Comparison of ENCODE assay signal across 1 cellular context in the genomic region with DNA sequence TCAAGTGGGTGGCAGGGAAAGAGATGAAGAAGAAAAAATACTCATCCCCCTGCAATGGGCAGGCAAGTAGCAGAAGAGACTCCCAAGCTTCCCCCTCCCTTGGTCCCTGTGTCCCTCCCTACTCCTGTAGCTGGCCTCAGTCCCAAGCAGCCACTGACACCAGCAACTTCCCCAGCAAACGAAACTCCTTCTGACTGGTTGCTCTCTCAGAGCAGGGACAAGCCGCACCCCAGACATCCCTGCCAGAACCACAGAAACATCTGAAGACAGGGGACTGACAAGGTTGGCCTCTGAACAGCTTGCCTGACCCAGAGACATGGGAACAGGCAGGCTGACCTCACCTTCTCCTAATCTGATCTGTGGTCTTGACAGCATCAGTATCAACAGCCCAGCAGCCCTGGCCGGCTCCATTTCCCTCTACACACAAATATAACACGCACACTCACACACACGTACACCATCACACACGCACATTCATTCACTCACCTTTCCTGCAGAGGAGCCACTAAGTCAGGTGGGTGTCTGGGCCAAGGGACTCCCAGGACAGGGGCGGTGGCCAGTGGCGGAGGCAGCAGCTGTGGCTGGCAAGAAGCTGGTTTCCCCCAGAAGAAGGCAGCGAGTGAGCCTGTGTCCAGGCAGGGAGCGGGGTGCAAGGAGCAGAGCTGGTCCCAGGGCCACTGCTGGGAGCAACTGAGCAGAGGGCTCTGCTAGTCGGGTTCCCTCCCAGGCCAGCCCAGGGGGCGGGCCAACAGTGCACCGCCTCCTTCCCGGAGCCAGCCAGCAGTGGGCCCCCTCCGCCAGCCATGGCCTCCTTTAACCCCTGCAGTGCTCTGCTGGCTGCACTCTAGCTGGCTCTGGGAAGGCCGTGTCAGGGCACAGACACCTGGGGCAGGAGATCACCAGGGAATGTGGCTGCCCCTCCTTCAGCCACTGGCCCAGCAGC.
TF ChIP-seq lines count a peak whose summit lies in the region.

No MANE protein-coding gene starts in this region.

TF ChIP-seq in HepG2, 621 proteins besides CTCF, POLR2A, EP300 and RAD21 (continued from another document and continues in another):
- TF ChIP-seq LRRFIP1 (CRISPR knock-in tag; conservative IDR thresholded peaks at IDR 0.05) = no peak
- TF ChIP-seq ZSCAN20 (CRISPR knock-in tag; IDR thresholded peaks at IDR 0.05; ENCODE audit: borderline replicate concordance) = no peak
- TF ChIP-seq, protein P1, sequence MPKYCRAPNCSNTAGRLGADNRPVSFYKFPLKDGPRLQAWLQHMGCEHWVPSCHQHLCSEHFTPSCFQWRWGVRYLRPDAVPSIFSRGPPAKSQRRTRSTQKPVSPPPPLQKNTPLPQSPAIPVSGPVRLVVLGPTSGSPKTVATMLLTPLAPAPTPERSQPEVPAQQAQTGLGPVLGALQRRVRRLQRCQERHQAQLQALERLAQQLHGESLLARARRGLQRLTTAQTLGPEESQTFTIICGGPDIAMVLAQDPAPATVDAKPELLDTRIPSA (CRISPR knock-in tag; IDR thresholded peaks at IDR 0.05; ENCODE audit: borderline replicate concordance) = no peak; the same call in 1 of the 2 replicates
- TF ChIP-seq, protein P2, sequence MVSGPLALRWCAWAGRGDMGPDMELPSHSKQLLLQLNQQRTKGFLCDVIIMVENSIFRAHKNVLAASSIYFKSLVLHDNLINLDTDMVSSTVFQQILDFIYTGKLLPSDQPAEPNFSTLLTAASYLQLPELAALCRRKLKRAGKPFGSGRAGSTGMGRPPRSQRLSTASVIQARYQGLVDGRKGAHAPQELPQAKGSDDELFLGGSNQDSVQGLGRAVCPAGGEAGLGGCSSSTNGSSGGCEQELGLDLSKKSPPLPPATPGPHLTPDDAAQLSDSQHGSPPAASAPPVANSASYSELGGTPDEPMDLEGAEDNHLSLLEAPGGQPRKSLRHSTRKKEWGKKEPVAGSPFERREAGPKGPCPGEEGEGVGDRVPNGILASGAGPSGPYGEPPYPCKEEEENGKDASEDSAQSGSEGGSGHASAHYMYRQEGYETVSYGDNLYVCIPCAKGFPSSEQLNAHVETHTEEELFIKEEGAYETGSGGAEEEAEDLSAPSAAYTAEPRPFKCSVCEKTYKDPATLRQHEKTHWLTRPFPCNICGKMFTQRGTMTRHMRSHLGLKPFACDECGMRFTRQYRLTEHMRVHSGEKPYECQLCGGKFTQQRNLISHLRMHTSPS (CRISPR knock-in tag; IDR thresholded peaks at IDR 0.05; ENCODE audit: low read depth) = peak; percentile 89
- TF ChIP-seq, protein P3, sequence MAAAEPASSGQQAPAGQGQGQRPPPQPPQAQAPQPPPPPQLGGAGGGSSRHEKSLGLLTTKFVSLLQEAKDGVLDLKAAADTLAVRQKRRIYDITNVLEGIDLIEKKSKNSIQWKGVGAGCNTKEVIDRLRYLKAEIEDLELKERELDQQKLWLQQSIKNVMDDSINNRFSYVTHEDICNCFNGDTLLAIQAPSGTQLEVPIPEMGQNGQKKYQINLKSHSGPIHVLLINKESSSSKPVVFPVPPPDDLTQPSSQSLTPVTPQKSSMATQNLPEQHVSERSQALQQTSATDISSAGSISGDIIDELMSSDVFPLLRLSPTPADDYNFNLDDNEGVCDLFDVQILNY (CRISPR knock-in tag; conservative IDR thresholded peaks at IDR 0.05) = no peak
- TF ChIP-seq DR1 (CRISPR knock-in tag; IDR thresholded peaks at IDR 0.05) = no peak
- no peak for TF ChIP-seq TBL1XR1 (IDR thresholded peaks at IDR 0.05; ENCODE audit: borderline replicate concordance, low read length, partially characterized antibody)
- peak; percentile 40; the same call in 1 of the 2 replicates for TF ChIP-seq ZNF629 (CRISPR knock-in tag; conservative IDR thresholded peaks at IDR 0.05)
- peak; percentile 74 for TF ChIP-seq RBM39 (IDR thresholded peaks at IDR 0.05; ENCODE audit: low read depth, low read length, poor library complexity, severe bottlenecking)
- no peak for TF ChIP-seq CAMTA2 (CRISPR knock-in tag; IDR thresholded peaks at IDR 0.05; ENCODE audit: borderline replicate concordance)
- no peak for TF ChIP-seq ZNF383 (CRISPR knock-in tag; IDR thresholded peaks at IDR 0.05; ENCODE audit: borderline replicate concordance)
- no peak for TF ChIP-seq ZNF549 (CRISPR knock-in tag; IDR thresholded peaks at IDR 0.05)
- no peak for TF ChIP-seq ZNF850 (CRISPR knock-in tag; conservative IDR thresholded peaks at IDR 0.05)
- TF ChIP-seq U2AF2 (IDR thresholded peaks at IDR 0.05; ENCODE audit: low read depth, low read length) = no peak
- TF ChIP-seq, protein P4, sequence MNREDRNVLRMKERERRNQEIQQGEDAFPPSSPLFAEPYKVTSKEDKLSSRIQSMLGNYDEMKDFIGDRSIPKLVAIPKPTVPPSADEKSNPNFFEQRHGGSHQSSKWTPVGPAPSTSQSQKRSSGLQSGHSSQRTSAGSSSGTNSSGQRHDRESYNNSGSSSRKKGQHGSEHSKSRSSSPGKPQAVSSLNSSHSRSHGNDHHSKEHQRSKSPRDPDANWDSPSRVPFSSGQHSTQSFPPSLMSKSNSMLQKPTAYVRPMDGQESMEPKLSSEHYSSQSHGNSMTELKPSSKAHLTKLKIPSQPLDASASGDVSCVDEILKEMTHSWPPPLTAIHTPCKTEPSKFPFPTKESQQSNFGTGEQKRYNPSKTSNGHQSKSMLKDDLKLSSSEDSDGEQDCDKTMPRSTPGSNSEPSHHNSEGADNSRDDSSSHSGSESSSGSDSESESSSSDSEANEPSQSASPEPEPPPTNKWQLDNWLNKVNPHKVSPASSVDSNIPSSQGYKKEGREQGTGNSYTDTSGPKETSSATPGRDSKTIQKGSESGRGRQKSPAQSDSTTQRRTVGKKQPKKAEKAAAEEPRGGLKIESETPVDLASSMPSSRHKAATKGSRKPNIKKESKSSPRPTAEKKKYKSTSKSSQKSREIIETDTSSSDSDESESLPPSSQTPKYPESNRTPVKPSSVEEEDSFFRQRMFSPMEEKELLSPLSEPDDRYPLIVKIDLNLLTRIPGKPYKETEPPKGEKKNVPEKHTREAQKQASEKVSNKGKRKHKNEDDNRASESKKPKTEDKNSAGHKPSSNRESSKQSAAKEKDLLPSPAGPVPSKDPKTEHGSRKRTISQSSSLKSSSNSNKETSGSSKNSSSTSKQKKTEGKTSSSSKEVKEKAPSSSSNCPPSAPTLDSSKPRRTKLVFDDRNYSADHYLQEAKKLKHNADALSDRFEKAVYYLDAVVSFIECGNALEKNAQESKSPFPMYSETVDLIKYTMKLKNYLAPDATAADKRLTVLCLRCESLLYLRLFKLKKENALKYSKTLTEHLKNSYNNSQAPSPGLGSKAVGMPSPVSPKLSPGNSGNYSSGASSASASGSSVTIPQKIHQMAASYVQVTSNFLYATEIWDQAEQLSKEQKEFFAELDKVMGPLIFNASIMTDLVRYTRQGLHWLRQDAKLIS (CRISPR knock-in tag; IDR thresholded peaks at IDR 0.05) = no peak
- TF ChIP-seq, protein P5, sequence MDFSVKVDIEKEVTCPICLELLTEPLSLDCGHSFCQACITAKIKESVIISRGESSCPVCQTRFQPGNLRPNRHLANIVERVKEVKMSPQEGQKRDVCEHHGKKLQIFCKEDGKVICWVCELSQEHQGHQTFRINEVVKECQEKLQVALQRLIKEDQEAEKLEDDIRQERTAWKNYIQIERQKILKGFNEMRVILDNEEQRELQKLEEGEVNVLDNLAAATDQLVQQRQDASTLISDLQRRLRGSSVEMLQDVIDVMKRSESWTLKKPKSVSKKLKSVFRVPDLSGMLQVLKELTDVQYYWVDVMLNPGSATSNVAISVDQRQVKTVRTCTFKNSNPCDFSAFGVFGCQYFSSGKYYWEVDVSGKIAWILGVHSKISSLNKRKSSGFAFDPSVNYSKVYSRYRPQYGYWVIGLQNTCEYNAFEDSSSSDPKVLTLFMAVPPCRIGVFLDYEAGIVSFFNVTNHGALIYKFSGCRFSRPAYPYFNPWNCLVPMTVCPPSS (IDR thresholded peaks at IDR 0.05) = no peak
- TF ChIP-seq JUNB (CRISPR knock-in tag; IDR thresholded peaks at IDR 0.05; ENCODE audit: borderline replicate concordance) = no peak
- TF ChIP-seq, protein P6, sequence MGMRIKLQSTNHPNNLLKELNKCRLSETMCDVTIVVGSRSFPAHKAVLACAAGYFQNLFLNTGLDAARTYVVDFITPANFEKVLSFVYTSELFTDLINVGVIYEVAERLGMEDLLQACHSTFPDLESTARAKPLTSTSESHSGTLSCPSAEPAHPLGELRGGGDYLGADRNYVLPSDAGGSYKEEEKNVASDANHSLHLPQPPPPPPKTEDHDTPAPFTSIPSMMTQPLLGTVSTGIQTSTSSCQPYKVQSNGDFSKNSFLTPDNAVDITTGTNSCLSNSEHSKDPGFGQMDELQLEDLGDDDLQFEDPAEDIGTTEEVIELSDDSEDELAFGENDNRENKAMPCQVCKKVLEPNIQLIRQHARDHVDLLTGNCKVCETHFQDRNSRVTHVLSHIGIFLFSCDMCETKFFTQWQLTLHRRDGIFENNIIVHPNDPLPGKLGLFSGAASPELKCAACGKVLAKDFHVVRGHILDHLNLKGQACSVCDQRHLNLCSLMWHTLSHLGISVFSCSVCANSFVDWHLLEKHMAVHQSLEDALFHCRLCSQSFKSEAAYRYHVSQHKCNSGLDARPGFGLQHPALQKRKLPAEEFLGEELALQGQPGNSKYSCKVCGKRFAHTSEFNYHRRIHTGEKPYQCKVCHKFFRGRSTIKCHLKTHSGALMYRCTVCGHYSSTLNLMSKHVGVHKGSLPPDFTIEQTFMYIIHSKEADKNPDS (CRISPR knock-in tag; IDR thresholded peaks at IDR 0.05) = peak; percentile 77; the same call in 1 of the 2 replicates
- peak; percentile 43; the same call in 1 of the 2 replicates for TF ChIP-seq HMG20B (CRISPR knock-in tag; conservative IDR thresholded peaks at IDR 0.05)
- TF ChIP-seq ZNF20 (CRISPR knock-in tag; IDR thresholded peaks at IDR 0.05) = no peak
- TF ChIP-seq FOXK1 (CRISPR knock-in tag; IDR thresholded peaks at IDR 0.05; ENCODE audit: borderline replicate concordance, low read depth) = no peak
- TF ChIP-seq ZNF781 (CRISPR knock-in tag; IDR thresholded peaks at IDR 0.05; ENCODE audit: borderline replicate concordance, not compliant biosample characterization) = no peak
- peak; percentile 88 for TF ChIP-seq ZNF607 (CRISPR knock-in tag; IDR thresholded peaks at IDR 0.05; ENCODE audit: borderline replicate concordance)
- peak; percentile 41; the same call in 1 of the 2 replicates for TF ChIP-seq GLI4 (CRISPR knock-in tag; IDR thresholded peaks at IDR 0.05; ENCODE audit: borderline replicate concordance)
- TF ChIP-seq ZNF337 (CRISPR knock-in tag; IDR thresholded peaks at IDR 0.05; ENCODE audit: borderline replicate concordance, low read depth) = 0 out of 2 replicates have a peak, but pooled peaks have one; percentile 49
- TF ChIP-seq ZNF180 (CRISPR knock-in tag; IDR thresholded peaks at IDR 0.05; ENCODE audit: borderline replicate concordance, low read depth) = no peak
- TF ChIP-seq MAX (IDR thresholded peaks at IDR 0.05) = no peak
- TF ChIP-seq SAFB2 (CRISPR knock-in tag; IDR thresholded peaks at IDR 0.05; ENCODE audit: borderline replicate concordance, low read depth) = peak; percentile 76; the same call in 1 of the 2 replicates
- no peak for TF ChIP-seq SIN3B (IDR thresholded peaks at IDR 0.05; ENCODE audit: low read length)
- TF ChIP-seq NFKBIZ (CRISPR knock-in tag; IDR thresholded peaks at IDR 0.05) = no peak
- TF ChIP-seq ZC3H4 (CRISPR knock-in tag; IDR thresholded peaks at IDR 0.05; ENCODE audit: borderline replicate concordance) = no peak
- TF ChIP-seq ZNF678 (CRISPR knock-in tag; IDR thresholded peaks at IDR 0.05) = peak; percentile 78; the same call in 1 of the 2 replicates
- TF ChIP-seq KDM5A (IDR thresholded peaks at IDR 0.05; ENCODE audit: borderline replicate concordance, low read length) = no peak; the same call in 1 of the 2 replicates
- 0 out of 2 replicates have a peak, but pooled peaks have one; percentile 9 for TF ChIP-seq DNMT3B (CRISPR knock-in tag; conservative IDR thresholded peaks at IDR 0.05)
- TF ChIP-seq DRAP1 (CRISPR knock-in tag; IDR thresholded peaks at IDR 0.05) = peak; percentile 89
- TF ChIP-seq ZBTB1 (CRISPR knock-in tag; IDR thresholded peaks at IDR 0.05; ENCODE audit: borderline replicate concordance) = no peak
- TF ChIP-seq, protein P7, sequence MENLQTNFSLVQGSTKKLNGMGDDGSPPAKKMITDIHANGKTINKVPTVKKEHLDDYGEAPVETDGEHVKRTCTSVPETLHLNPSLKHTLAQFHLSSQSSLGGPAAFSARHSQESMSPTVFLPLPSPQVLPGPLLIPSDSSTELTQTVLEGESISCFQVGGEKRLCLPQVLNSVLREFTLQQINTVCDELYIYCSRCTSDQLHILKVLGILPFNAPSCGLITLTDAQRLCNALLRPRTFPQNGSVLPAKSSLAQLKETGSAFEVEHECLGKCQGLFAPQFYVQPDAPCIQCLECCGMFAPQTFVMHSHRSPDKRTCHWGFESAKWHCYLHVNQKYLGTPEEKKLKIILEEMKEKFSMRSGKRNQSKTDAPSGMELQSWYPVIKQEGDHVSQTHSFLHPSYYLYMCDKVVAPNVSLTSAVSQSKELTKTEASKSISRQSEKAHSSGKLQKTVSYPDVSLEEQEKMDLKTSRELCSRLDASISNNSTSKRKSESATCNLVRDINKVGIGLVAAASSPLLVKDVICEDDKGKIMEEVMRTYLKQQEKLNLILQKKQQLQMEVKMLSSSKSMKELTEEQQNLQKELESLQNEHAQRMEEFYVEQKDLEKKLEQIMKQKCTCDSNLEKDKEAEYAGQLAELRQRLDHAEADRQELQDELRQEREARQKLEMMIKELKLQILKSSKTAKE (CRISPR knock-in tag; IDR thresholded peaks at IDR 0.05; ENCODE audit: borderline replicate concordance) = peak; percentile 54; the same call in 1 of the 2 replicates
- no peak for TF ChIP-seq ZNF12 (CRISPR knock-in tag; IDR thresholded peaks at IDR 0.05)
- 0 out of 2 replicates have a peak, but pooled peaks have one; percentile 35 for TF ChIP-seq ZNF768 (CRISPR knock-in tag; IDR thresholded peaks at IDR 0.05)
- TF ChIP-seq ZNF589 (CRISPR knock-in tag; conservative IDR thresholded peaks at IDR 0.05) = no peak
- no peak for TF ChIP-seq ZFP36L2 (CRISPR knock-in tag; IDR thresholded peaks at IDR 0.05)
- TF ChIP-seq PAX8 (CRISPR knock-in tag; IDR thresholded peaks at IDR 0.05; ENCODE audit: borderline replicate concordance) = no peak
- TF ChIP-seq NFYC (CRISPR knock-in tag; IDR thresholded peaks at IDR 0.05) = 0 out of 2 replicates have a peak, but pooled peaks have one; percentile 16
